Comparison of ENCODE assay signal across 1 cellular context in the genomic region with DNA sequence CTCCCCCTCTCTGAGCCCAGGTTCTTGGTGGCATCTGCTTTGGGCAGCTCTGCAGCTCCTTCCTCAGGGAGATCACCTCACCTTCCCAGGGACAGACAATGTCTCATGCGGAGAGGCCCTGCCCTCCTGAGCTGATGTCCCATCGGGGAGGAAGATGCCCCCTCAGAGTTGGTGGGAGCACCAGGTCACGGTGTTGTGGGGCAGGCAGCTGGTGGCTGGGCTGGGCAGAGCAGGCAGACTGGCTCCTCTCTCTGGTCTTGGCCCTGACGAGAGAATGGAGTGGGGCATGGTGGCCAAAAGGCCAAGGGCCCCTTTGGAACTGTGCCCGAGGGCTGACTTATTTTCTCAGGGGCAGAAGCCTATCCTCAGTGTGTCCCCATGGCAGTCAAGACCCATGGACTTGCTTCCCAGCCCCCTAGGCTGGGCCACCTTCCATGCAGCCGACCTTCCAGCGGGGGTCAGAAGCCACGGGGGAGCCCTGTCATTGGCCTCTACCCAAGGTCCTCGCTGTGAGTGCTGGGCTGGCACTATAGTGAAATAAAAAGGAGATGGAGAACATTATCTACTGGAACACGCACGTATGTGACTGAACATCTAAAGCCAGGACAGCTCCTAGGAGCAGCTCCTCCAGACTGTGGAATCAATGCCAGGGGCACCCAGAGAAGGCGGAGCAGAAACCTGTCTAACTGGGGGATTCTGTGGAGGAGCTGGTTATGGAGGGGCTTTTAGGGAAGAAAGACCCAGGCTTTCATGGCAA.
TF ChIP-seq lines count a peak whose summit lies in the region.

No MANE protein-coding gene starts in this region.

TF ChIP-seq in SK-N-SH, 30 proteins besides CTCF, POLR2A, EP300 and RAD21 (continued from another document):
- TF ChIP-seq, protein P1, sequence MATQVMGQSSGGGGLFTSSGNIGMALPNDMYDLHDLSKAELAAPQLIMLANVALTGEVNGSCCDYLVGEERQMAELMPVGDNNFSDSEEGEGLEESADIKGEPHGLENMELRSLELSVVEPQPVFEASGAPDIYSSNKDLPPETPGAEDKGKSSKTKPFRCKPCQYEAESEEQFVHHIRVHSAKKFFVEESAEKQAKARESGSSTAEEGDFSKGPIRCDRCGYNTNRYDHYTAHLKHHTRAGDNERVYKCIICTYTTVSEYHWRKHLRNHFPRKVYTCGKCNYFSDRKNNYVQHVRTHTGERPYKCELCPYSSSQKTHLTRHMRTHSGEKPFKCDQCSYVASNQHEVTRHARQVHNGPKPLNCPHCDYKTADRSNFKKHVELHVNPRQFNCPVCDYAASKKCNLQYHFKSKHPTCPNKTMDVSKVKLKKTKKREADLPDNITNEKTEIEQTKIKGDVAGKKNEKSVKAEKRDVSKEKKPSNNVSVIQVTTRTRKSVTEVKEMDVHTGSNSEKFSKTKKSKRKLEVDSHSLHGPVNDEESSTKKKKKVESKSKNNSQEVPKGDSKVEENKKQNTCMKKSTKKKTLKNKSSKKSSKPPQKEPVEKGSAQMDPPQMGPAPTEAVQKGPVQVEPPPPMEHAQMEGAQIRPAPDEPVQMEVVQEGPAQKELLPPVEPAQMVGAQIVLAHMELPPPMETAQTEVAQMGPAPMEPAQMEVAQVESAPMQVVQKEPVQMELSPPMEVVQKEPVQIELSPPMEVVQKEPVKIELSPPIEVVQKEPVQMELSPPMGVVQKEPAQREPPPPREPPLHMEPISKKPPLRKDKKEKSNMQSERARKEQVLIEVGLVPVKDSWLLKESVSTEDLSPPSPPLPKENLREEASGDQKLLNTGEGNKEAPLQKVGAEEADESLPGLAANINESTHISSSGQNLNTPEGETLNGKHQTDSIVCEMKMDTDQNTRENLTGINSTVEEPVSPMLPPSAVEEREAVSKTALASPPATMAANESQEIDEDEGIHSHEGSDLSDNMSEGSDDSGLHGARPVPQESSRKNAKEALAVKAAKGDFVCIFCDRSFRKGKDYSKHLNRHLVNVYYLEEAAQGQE (IDR thresholded peaks at IDR 0.05; ENCODE audit: low read depth, low read length), result no peak
- no peak for TF ChIP-seq MEF2A (IDR thresholded peaks at IDR 0.05; ENCODE audit: borderline replicate concordance, low read depth)
- no peak for TF ChIP-seq GATA2 (CRISPR knock-in tag; IDR thresholded peaks at IDR 0.05)
- TF ChIP-seq EZH2phosphoT487 (IDR thresholded peaks at IDR 0.05; ENCODE audit: borderline replicate concordance, low read depth), result no peak
- no peak for TF ChIP-seq POLR2AphosphoS5 (IDR thresholded peaks at IDR 0.05; ENCODE audit: low read depth, low read length)
- no peak for TF ChIP-seq RFX5 (IDR thresholded peaks at IDR 0.05; ENCODE audit: low read length)
- TF ChIP-seq, protein P2, sequence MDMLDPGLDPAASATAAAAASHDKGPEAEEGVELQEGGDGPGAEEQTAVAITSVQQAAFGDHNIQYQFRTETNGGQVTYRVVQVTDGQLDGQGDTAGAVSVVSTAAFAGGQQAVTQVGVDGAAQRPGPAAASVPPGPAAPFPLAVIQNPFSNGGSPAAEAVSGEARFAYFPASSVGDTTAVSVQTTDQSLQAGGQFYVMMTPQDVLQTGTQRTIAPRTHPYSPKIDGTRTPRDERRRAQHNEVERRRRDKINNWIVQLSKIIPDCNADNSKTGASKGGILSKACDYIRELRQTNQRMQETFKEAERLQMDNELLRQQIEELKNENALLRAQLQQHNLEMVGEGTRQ (IDR thresholded peaks at IDR 0.05; ENCODE audit: borderline replicate concordance, low read depth, low read length), result no peak
- no peak for TF ChIP-seq GABPA (IDR thresholded peaks at IDR 0.05; ENCODE audit: low read depth)
- TF ChIP-seq RXRA (IDR thresholded peaks at IDR 0.05; ENCODE audit: borderline replicate concordance, low read depth), result no peak
- TF ChIP-seq, protein P3, sequence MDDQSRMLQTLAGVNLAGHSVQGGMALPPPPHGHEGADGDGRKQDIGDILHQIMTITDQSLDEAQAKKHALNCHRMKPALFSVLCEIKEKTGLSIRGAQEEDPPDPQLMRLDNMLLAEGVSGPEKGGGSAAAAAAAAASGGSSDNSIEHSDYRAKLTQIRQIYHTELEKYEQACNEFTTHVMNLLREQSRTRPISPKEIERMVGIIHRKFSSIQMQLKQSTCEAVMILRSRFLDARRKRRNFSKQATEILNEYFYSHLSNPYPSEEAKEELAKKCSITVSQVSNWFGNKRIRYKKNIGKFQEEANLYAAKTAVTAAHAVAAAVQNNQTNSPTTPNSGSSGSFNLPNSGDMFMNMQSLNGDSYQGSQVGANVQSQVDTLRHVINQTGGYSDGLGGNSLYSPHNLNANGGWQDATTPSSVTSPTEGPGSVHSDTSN (IDR thresholded peaks at IDR 0.05), result no peak
- TF ChIP-seq, protein P4, sequence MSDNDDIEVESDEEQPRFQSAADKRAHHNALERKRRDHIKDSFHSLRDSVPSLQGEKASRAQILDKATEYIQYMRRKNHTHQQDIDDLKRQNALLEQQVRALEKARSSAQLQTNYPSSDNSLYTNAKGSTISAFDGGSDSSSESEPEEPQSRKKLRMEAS (IDR thresholded peaks at IDR 0.05; ENCODE audit: low read depth), result no peak
- TF ChIP-seq SIN3A (IDR thresholded peaks at IDR 0.05; ENCODE audit: borderline replicate concordance, low read depth, low read length), result no peak
- TF ChIP-seq RCOR1 (IDR thresholded peaks at IDR 0.05; ENCODE audit: low read length), result no peak
